ENCODE assay signal across 9 cellular contexts in genomic region chr21:44428281-44428942, GRCh38. TPM values are rescaled to one million over a fixed set of nuclear protein-coding genes. Genes with fewer than 3 reads are reported as not detected.
A peak's percentile ranks its signal among the peaks of the same experiment; 100 is the strongest.
DNase-seq lines count a peak whose midpoint lies in the region; ATAC-seq lines count a peak whose summit lies in the region.
"Had no signal": no experiment of that assay in that cellular context is flagged by ENCODE, and none has a peak within 500 bp of the region (broad histone marks: within the 10 kb centered on the region; RNA-seq: fewer than 3 reads in every experiment).

No MANE protein-coding gene starts in this region.

- H2BK12ac ChIP-seq in trophoblast cell (ENCODE audit: low read length): no peak overlapping the region

- ATAC-seq in GM19463 (IDR thresholded peaks at IDR 0.05; ENCODE audit: unreplicated experiment) (no peak), GM21737 (IDR thresholded peaks at IDR 0.05; ENCODE audit: unreplicated experiment) (no peak)

- H3K23ac ChIP-seq in trophoblast cell (ENCODE audit: low read length): no peak overlapping the region

- H3K27me3 ChIP-seq in trophoblast cell (ENCODE audit: insufficient read depth, low read length): no peaks in the 10 kb centered on the region

- no peak overlapping the region for H2BK120ac ChIP-seq in trophoblast cell (ENCODE audit: insufficient read depth, low read length, poor library complexity)

- peaks cover 8% of the 10 kb centered on the region for H3K9me3 Mint-ChIP-seq in activated naive CD8-positive, alpha-beta T cell treated with anti-CD3 and anti-CD28 coated beads for 36 hours

- no peak overlapping the region for H3K4ac ChIP-seq in trophoblast cell (ENCODE audit: low read depth, low read length)

- no peak overlapping the region for H4K12ac ChIP-seq in trophoblast cell (ENCODE audit: low read depth, low read length)

- H3K27ac Mint-ChIP-seq in activated naive CD8-positive, alpha-beta T cell treated with anti-CD3 and anti-CD28 coated beads for 36 hours: no peak overlapping the region

- H3K4me1 Mint-ChIP-seq in activated naive CD8-positive, alpha-beta T cell treated with anti-CD3 and anti-CD28 coated beads for 36 hours: no peaks in the 10 kb centered on the region

- H2AK5ac ChIP-seq in trophoblast cell (ENCODE audit: low read length): no peak overlapping the region

- no peak overlapping the region for H4K8ac ChIP-seq in trophoblast cell (ENCODE audit: low read depth, low read length)

- H3K4me2 ChIP-seq in trophoblast cell (ENCODE audit: low read length): no peak overlapping the region

- peaks cover 3% of the 10 kb centered on the region for H3K36me3 Mint-ChIP-seq in activated naive CD8-positive, alpha-beta T cell treated with anti-CD3 and anti-CD28 coated beads for 36 hours

- H3K27me3 Mint-ChIP-seq in activated naive CD8-positive, alpha-beta T cell treated with anti-CD3 and anti-CD28 coated beads for 36 hours: no peaks in the 10 kb centered on the region

- no peak overlapping the region for H3K4me3 ChIP-seq in trophoblast cell (ENCODE audit: low read depth, low read length)
- H3K4me3 ChIP-seq: suprapubic skin had no signal

- H3K18ac ChIP-seq in trophoblast cell (ENCODE audit: low read length): no peak overlapping the region

- no peak overlapping the region for H4K91ac ChIP-seq in trophoblast cell (ENCODE audit: low read depth, low read length)

- H3K9me3 ChIP-seq in trophoblast cell (ENCODE audit: insufficient read depth, low read depth, low read length): peaks cover 14% of the 10 kb centered on the region

- DNase-seq in activated gamma-delta T cell treated with Interleukin-2 at 50 U/mL for 16 hours (peak; percentile 39), activated gamma-delta T cell (lab: John Stamatoyannopoulos, UW) (no peak), T follicular helper cell (ENCODE audit: low read depth) (peak; percentile 56), trophoblast cell (peak; percentile 71 to 78), H4 (ENCODE audit: low spot score) (no peak)
- DNase-seq in activated naive CD8-positive, alpha-beta T cell treated with anti-CD3 and anti-CD28 coated beads for 36 hours: peak; percentile 54

- H3K9ac ChIP-seq in trophoblast cell (ENCODE audit: low read length): no peak overlapping the region

- no peak overlapping the region for H3K27ac ChIP-seq in trophoblast cell (ENCODE audit: low read depth, low read length)
- H3K27ac ChIP-seq: suprapubic skin had no signal

- H3K79me2 ChIP-seq in trophoblast cell (ENCODE audit: control insufficient read depth, insufficient read depth, low read length, poor library complexity): no peaks in the 10 kb centered on the region

- H3K4me3 Mint-ChIP-seq in activated naive CD8-positive, alpha-beta T cell treated with anti-CD3 and anti-CD28 coated beads for 36 hours: no peak overlapping the region

- no peak overlapping the region for H3K14ac ChIP-seq in trophoblast cell (ENCODE audit: low read length)

- no peaks in the 10 kb centered on the region for H3K36me3 ChIP-seq in trophoblast cell (ENCODE audit: control insufficient read depth in 1 of 2, insufficient read depth in 2 of 2, low read length in 2 of 2)
- H3K36me3 ChIP-seq: suprapubic skin had no signal

- WGBS in trophoblast cell (ENCODE audit: extremely low coverage, insufficient coverage, insufficient read length): no CpG with 5 or more reads among the region's 3 CpGs

- H3K4me1 ChIP-seq in trophoblast cell (ENCODE audit: control insufficient read depth in 1 of 2, insufficient read depth in 2 of 2, low read length in 2 of 2): no peaks in the 10 kb centered on the region
- H3K4me1 ChIP-seq: suprapubic skin had no signal

- no peak overlapping the region for H2AFZ ChIP-seq in trophoblast cell (ENCODE audit: insufficient read depth, low read length, poor library complexity)

- no peak overlapping the region for H2BK5ac ChIP-seq in trophoblast cell (ENCODE audit: low read depth, low read length, poor library complexity)

- H3K79me1 ChIP-seq in trophoblast cell (ENCODE audit: low read length): no peaks in the 10 kb centered on the region

RNA-seq across cellular contexts. Expression of gene LRRC3, which starts 26.9 kb away (rescaled TPM):
- total RNA-seq in activated naive CD8-positive, alpha-beta T cell treated with anti-CD3 and anti-CD28 coated beads for 36 hours: 1 to 10 TPM; 1.8 to 1.9 TPM
- polyA plus RNA-seq in trophoblast cell (2013): 4.8 and 5.0 TPM in 2 replicates
- total RNA-seq in H4 (2014; rRNA removed; shearing (Covaris generic)): 0.37 and 0.52 TPM in 2 replicates

Comparison
In these comparisons a context has a peak if more than half of its experiments do, and no peak if none do; other contexts are left out.
1. DNase-seq: peak in activated gamma-delta T cell treated with Interleukin-2 at 50 U/mL for 16 hours (single experiment), T follicular helper cell (single experiment), activated naive CD8-positive, alpha-beta T cell treated with anti-CD3 and anti-CD28 coated beads for 36 hours (single experiment) and trophoblast cell (2 of 2); none in activated gamma-delta T cell (single experiment) and H4 (single experiment).